In genomic region chr1:230085178-230085515, GRCh38 we compare ENCODE assay signal across 13 cellular contexts. TPM values are rescaled to one million over a fixed set of nuclear protein-coding genes. Genes with fewer than 3 reads are reported as not detected.
DNase-seq lines count a peak whose midpoint lies in the region; ATAC-seq and TF ChIP-seq lines count a peak whose summit lies in the region.
"Had no signal": no experiment of that assay in that cellular context is flagged by ENCODE, and none has a peak within 500 bp of the region (broad histone marks: within the 10 kb centered on the region; RNA-seq: fewer than 3 reads in every experiment).

No MANE protein-coding gene starts in this region.

- H3K9me3 ChIP-seq in adrenal gland (replicated peaks in 1 of 3) = no peaks in the 10 kb centered on the region
- no peaks in the 10 kb centered on the region for H3K9me3 ChIP-seq in vagina
- H3K9me3 ChIP-seq: upper lobe of right lung had no signal

- intact Hi-C loops in adrenal gland (cut with DNase I) = no loop called here
- intact Hi-C loops in vagina (cut with DNase I) = no loop called here

- no peaks in the 10 kb centered on the region for H3K27me3 ChIP-seq in adrenal gland
- no peaks in the 10 kb centered on the region for H3K27me3 ChIP-seq in vagina
- H3K27me3 ChIP-seq: upper lobe of right lung had no signal

- H3K9me3 Mint-ChIP-seq in activated naive CD4-positive, alpha-beta T cell treated with anti-CD3 and anti-CD28 coated beads, Interleukin-2, amount 50 U/mL, for 72 hours = peaks cover 12 to 15% of the 10 kb centered on the region in 2 donors
- peaks cover 8% of the 10 kb centered on the region for H3K9me3 Mint-ChIP-seq in memory B cell

- WGBS in adrenal gland, 4 donors = 84 to 95% (median 92%) methylated on average over 5 of the region's 5 CpGs

- TF ChIP-seq POLR2A in adrenal gland (IDR thresholded peaks at IDR 0.05) = no peak
- TF ChIP-seq POLR2A in vagina (IDR thresholded peaks at IDR 0.05) = no peak

- peaks cover 26 to 73% of the 10 kb centered on the region in 2 donors for H3K36me3 Mint-ChIP-seq in activated naive CD4-positive, alpha-beta T cell treated with anti-CD3 and anti-CD28 coated beads, Interleukin-2, amount 50 U/mL, for 72 hours
- H3K36me3 Mint-ChIP-seq in memory B cell = peaks cover 17% of the 10 kb centered on the region

- DNase-seq in activated naive CD4-positive, alpha-beta T cell treated with anti-CD3 and anti-CD28 coated beads, Interleukin-2, amount 50 U/mL, for 72 hours (ENCODE audit: low spot score in 2 of 2) = no peak
- DNase-seq in activated naive CD4-positive, alpha-beta T cell treated with Interleukin-2 at 50 U/mL for 16 hours = no peak
- peak in 1 of 7 donors; percentile 8 for DNase-seq in adrenal gland
- DNase-seq in memory B cell (ENCODE audit: low spot score in 2 of 2) = no peak
- no peak for DNase-seq in vagina (ENCODE audit: extremely low spot score in 2 of 2)
- no peak for DNase-seq in DMS 273 treated with DMSO at 0.1 percent for 48 hours (lab: John Stamatoyannopoulos, UW)
- no peak for DNase-seq in cerebellar nuclear complex (lab: John Stamatoyannopoulos, UW)
- DNase-seq in D341Med (ENCODE audit: low spot score) = no peak
- DNase-seq: activated B cell treated with CpG ODN at 0.5 μM for 24 hours; central memory CD4-positive, alpha-beta T cell; NCI-H1930; upper lobe of right lung had no signal

- H3K4me3 ChIP-seq in adrenal gland (no peak overlapping the region), vagina (no peak overlapping the region)
- H3K4me3 ChIP-seq: K562, upper lobe of right lung had no signal

- no peak overlapping the region for H3K4me3 Mint-ChIP-seq in memory B cell
- H3K4me3 Mint-ChIP-seq: activated B cell treated with CpG ODN at 0.5 μM for 24 hours had no signal

- H3K27ac ChIP-seq in adrenal gland (peak overlapping the region in 3 of 5 donors; percentile 71 to 91 (median 83)), vagina (peak overlapping the region; percentile 46)
- H3K27ac ChIP-seq: upper lobe of right lung had no signal

- TF ChIP-seq CTCF in adrenal gland (IDR thresholded peaks at IDR 0.05) (no peak), vagina (IDR thresholded peaks at IDR 0.05) (no peak)

- H3K36me3 ChIP-seq in adrenal gland (replicated peaks in 1 of 2) (no peaks in the 10 kb centered on the region), vagina (no peaks in the 10 kb centered on the region)
- H3K36me3 ChIP-seq: upper lobe of right lung had no signal

- peak overlapping the region; percentile 92 to 97 for H3K27ac Mint-ChIP-seq in activated naive CD4-positive, alpha-beta T cell treated with anti-CD3 and anti-CD28 coated beads, Interleukin-2, amount 50 U/mL, for 72 hours
- H3K27ac Mint-ChIP-seq in memory B cell = peak overlapping the region; percentile 45

- ATAC-seq in activated naive CD4-positive, alpha-beta T cell treated with anti-CD3 and anti-CD28 coated beads, Interleukin-2, amount 50 U/mL, for 72 hours = no peak
- no peak for ATAC-seq in memory B cell (ENCODE audit: low read depth)
- ATAC-seq: K562 had no signal

- no peaks in the 10 kb centered on the region for H3K27me3 Mint-ChIP-seq in memory B cell
- H3K27me3 Mint-ChIP-seq: activated B cell treated with CpG ODN at 0.5 μM for 24 hours had no signal

- peaks cover 15 to 51% of the 10 kb centered on the region in 2 donors for H3K4me1 ChIP-seq in adrenal gland (replicated peaks in 1 of 2)
- peaks cover 58% of the 10 kb centered on the region for H3K4me1 ChIP-seq in vagina

- peaks cover 34% of the 10 kb centered on the region for H3K4me1 Mint-ChIP-seq in memory B cell

RNA-seq across cellular contexts. Expression of gene GALNT2, which starts 18.1 kb away (rescaled TPM):
- 10 to 100 TPM; 58.9 to 88.0 TPM for total RNA-seq in activated naive CD4-positive, alpha-beta T cell treated with anti-CD3 and anti-CD28 coated beads, Interleukin-2, amount 50 U/mL, for 72 hours
- total RNA-seq in adrenal gland = 100 to 1,000 TPM in 4 of 8 donors, 10 to 100 TPM in 4; 54.1 to 220 (median 95.5) TPM
- 100 to 1,000 TPM in 1 of 3 donors, 10 to 100 TPM in 2; 22.3 to 164 (median 39.1) TPM for polyA plus RNA-seq in adrenal gland
- 51.6 TPM for total RNA-seq in vagina
